ENCODE assay signal across 12 cellular contexts in the genomic region with DNA sequence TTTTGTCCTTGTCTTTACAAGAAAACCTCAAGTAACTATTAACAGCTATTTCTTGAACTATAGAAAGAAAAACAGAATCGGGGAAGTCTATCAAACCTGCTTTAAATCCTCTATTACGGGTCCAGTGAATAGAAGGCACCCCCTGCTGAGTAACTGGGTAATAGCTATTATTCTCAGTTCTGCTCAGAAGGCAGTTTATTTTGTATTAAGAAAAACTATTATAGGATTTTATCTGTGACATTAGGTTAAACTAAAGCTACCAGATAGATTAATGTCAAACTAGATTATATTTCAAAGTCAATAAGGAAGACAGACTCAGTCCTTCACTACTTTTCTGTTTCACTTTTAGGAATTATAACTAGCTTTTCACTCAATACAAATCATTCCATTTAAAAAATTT.
DNase-seq lines count a peak whose midpoint lies in the region; ATAC-seq, FAIRE-seq and TF ChIP-seq lines count a peak whose summit lies in the region.
"Had no signal": no experiment of that assay in that cellular context is flagged by ENCODE, and none has a peak within 500 bp of the region (broad histone marks: within the 10 kb centered on the region; RNA-seq: fewer than 3 reads in every experiment).

No MANE protein-coding gene starts in this region.

- WGBS in heart left ventricle, 4 donors, result 22 to 58% (median 39%) methylated on average over 2 of the region's 2 CpGs
- 39% methylated on average over 2 of the region's 2 CpGs for WGBS in right cardiac atrium
- WGBS in aorta, 2 donors, result 3% methylated on average over 2 of the region's 2 CpGs
- 17% methylated on average over 2 of the region's 2 CpGs for WGBS in suprapubic skin

- TF ChIP-seq POLR2A in heart left ventricle (IDR thresholded peaks at IDR 0.05) (no peak), GM12891 (IDR thresholded peaks at IDR 0.05; ENCODE audit: low read depth, low read length) (no peak), suprapubic skin (IDR thresholded peaks at IDR 0.05) (no peak)

- H4K20me1 ChIP-seq in astrocyte (ENCODE audit: insufficient read depth, low read length), result peaks cover 67% of the 10 kb centered on the region

- H3K4me2 ChIP-seq in astrocyte (ENCODE audit: low read length), result no peak overlapping the region
- H3K4me2 ChIP-seq: PC-9 had no signal

- ATAC-seq in heart left ventricle (peak in 1 of 4 donors; percentile 57), right cardiac atrium (no peak), left lung (peak; percentile 35), aorta (ENCODE audit: low FRiP score) (peak; percentile 72)

- H3K4me1 Mint-ChIP-seq in astrocyte (ENCODE audit: low read depth, unreplicated experiment), result peaks cover 42% of the 10 kb centered on the region

- no peaks in the 10 kb centered on the region for H3K9me3 Mint-ChIP-seq in astrocyte (ENCODE audit: unreplicated experiment)
- H3K9me3 Mint-ChIP-seq: endodermal cell; stimulated activated naive CD8-positive, alpha-beta T cell treated with anti-CD3 and anti-CD28 coated beads, Interleukin-15, Interleukin-2, amounts not matched to agents 100 ng/mL and 50 ng/mL, for 24 hours had no signal

- no peak overlapping the region for H3K4me3 Mint-ChIP-seq in astrocyte (ENCODE audit: unreplicated experiment)
- H3K4me3 Mint-ChIP-seq: endodermal cell; stimulated activated naive CD8-positive, alpha-beta T cell treated with anti-CD3 and anti-CD28 coated beads, Interleukin-15, Interleukin-2, amounts not matched to agents 100 ng/mL and 50 ng/mL, for 24 hours had no signal

- TF ChIP-seq CTCF in heart left ventricle (IDR thresholded peaks at IDR 0.05), result peak in 9 of 12 donors; percentile 28 to 57 (median 45)
- TF ChIP-seq CTCF in astrocyte (IDR thresholded peaks at IDR 0.05; ENCODE audit: insufficient read depth, low read depth, low read length), result peak; percentile 5
- peak in 1 of 2 donors; percentile 26 for TF ChIP-seq CTCF in left lung (IDR thresholded peaks at IDR 0.05)
- no peak for TF ChIP-seq CTCF in suprapubic skin (IDR thresholded peaks at IDR 0.05)

- no peaks in the 10 kb centered on the region for H3K27me3 Mint-ChIP-seq in astrocyte (ENCODE audit: low read depth, unreplicated experiment)
- H3K27me3 Mint-ChIP-seq: stimulated activated naive CD8-positive, alpha-beta T cell treated with anti-CD3 and anti-CD28 coated beads, Interleukin-15, Interleukin-2, amounts not matched to agents 100 ng/mL and 50 ng/mL, for 24 hours had no signal

- H3K9me3 ChIP-seq in heart left ventricle (no peaks in the 10 kb centered on the region), right cardiac atrium (ENCODE audit: control insufficient read depth, low read length) (no peaks in the 10 kb centered on the region), astrocyte (ENCODE audit: insufficient read depth, low read depth, low read length) (no peaks in the 10 kb centered on the region), left lung (no peaks in the 10 kb centered on the region), aorta (ENCODE audit: control insufficient read depth, low read length) (no peaks in the 10 kb centered on the region), suprapubic skin (no peaks in the 10 kb centered on the region)

- H3K79me2 ChIP-seq in astrocyte (ENCODE audit: insufficient read depth, low read length), result peaks cover 76% of the 10 kb centered on the region

- peak overlapping the region; percentile 26 for H3K27ac Mint-ChIP-seq in astrocyte (ENCODE audit: unreplicated experiment)
- H3K27ac Mint-ChIP-seq: endodermal cell; stimulated activated naive CD8-positive, alpha-beta T cell treated with anti-CD3 and anti-CD28 coated beads, Interleukin-15, Interleukin-2, amounts not matched to agents 100 ng/mL and 50 ng/mL, for 24 hours had no signal

- H3K4me3 ChIP-seq in heart left ventricle, result no peak overlapping the region
- no peak overlapping the region for H3K4me3 ChIP-seq in right cardiac atrium (ENCODE audit: low read length)
- H3K4me3 ChIP-seq in astrocyte (ENCODE audit: insufficient read depth, low read depth, low read length), result no peak overlapping the region
- H3K4me3 ChIP-seq in left lung, result no peak overlapping the region
- no peak overlapping the region for H3K4me3 ChIP-seq in aorta (ENCODE audit: low read length in 2 of 2)
- no peak overlapping the region for H3K4me3 ChIP-seq in suprapubic skin
- H3K4me3 ChIP-seq: PC-9 had no signal

- no peak overlapping the region for H2AFZ ChIP-seq in astrocyte (ENCODE audit: low read depth, low read length)
- H2AFZ ChIP-seq: PC-9 had no signal

- DNase-seq in heart left ventricle (no peak), right cardiac atrium (no peak), astrocyte (ENCODE audit: low read depth) (no peak), left lung (no peak), aorta (no peak), head of caudate nucleus (no peak), GM12891 (ENCODE audit: insufficient read length, low spot score) (no peak), suprapubic skin (ENCODE audit: low spot score in 2 of 2) (no peak)
- DNase-seq: endodermal cell, nucleus accumbens, PC-9 had no signal

- peaks cover 0 to 29% (median 11%) of the 10 kb centered on the region in 9 donors for H3K36me3 ChIP-seq in heart left ventricle
- H3K36me3 ChIP-seq in astrocyte (ENCODE audit: insufficient read depth, low read length), result peaks cover 20% of the 10 kb centered on the region
- no peaks in the 10 kb centered on the region for H3K36me3 ChIP-seq in left lung
- no peaks in the 10 kb centered on the region for H3K36me3 ChIP-seq in aorta (ENCODE audit: control insufficient read depth in 1 of 2, insufficient read depth in 2 of 2, low read length in 1 of 2)
- H3K36me3 ChIP-seq in suprapubic skin, result peaks cover 4% of the 10 kb centered on the region

- TF ChIP-seq EP300 in suprapubic skin (IDR thresholded peaks at IDR 0.05), result no peak

- peaks cover 10% of the 10 kb centered on the region for H3K36me3 Mint-ChIP-seq in astrocyte (ENCODE audit: low read depth, unreplicated experiment)

- no peak for FAIRE-seq in astrocyte (lab: Jason Lieb, UNC)
- FAIRE-seq in GM12891 (lab: Jason Lieb, UNC), result no peak

- H3K27ac ChIP-seq in heart left ventricle (peak overlapping the region in 4 of 12 donors; percentile 8 to 73 (median 16)), right cardiac atrium (ENCODE audit: low read length) (no peak overlapping the region), astrocyte (ENCODE audit: low read depth, low read length) (no peak overlapping the region), left lung (no peak overlapping the region), aorta (ENCODE audit: low read depth in 1 of 2, low read length in 2 of 2) (no peak overlapping the region), suprapubic skin (no peak overlapping the region)
- H3K27ac ChIP-seq: PC-9 had no signal

- no peaks in the 10 kb centered on the region for H3K27me3 ChIP-seq in heart left ventricle
- no peaks in the 10 kb centered on the region for H3K27me3 ChIP-seq in right cardiac atrium (ENCODE audit: control insufficient read depth, insufficient read depth)
- H3K27me3 ChIP-seq in astrocyte (ENCODE audit: insufficient read depth, low read length), result no peaks in the 10 kb centered on the region
- H3K27me3 ChIP-seq in left lung, result no peaks in the 10 kb centered on the region
- H3K27me3 ChIP-seq in aorta (ENCODE audit: control insufficient read depth in 1 of 2, insufficient read depth in 2 of 2, low read length in 1 of 2), result no peaks in the 10 kb centered on the region
- no peaks in the 10 kb centered on the region for H3K27me3 ChIP-seq in suprapubic skin

- H3K4me1 ChIP-seq in heart left ventricle (peaks cover 6 to 60% (median 35%) of the 10 kb centered on the region in 12 donors), right cardiac atrium (ENCODE audit: control insufficient read depth, insufficient read depth, low read length) (peaks cover 2% of the 10 kb centered on the region), astrocyte (ENCODE audit: insufficient read depth, low read length) (peaks cover 17% of the 10 kb centered on the region), left lung (peaks cover 0 to 13% of the 10 kb centered on the region in 2 donors), aorta (ENCODE audit: control insufficient read depth in 1 of 2, insufficient read depth in 2 of 2, low read length in 2 of 2) (peaks cover 5 to 7% of the 10 kb centered on the region in 2 donors), suprapubic skin (peaks cover 26% of the 10 kb centered on the region)

- H3K9ac ChIP-seq in astrocyte (ENCODE audit: low read length), result no peak overlapping the region

- intact Hi-C loops in heart left ventricle (cut with DNase I) (loop anchor here in 3 of 10 donors (10.0 kb wide), 3 partner anchors 54 to 184 kb away; no protein-coding TSS in a partner anchor), right cardiac atrium (cut with DNase I) (no loop called here), left lung (cut with DNase I) (no loop called here), aorta (cut with DNase I) (loop anchor here in 1 of 2 donors (5.0 kb wide), 1 partner anchor 47 kb away; no protein-coding TSS in a partner anchor), head of caudate nucleus (cut with DNase I) (no loop called here)

TF ChIP-seq in GM12891, 5 proteins besides CTCF, POLR2A, EP300 and RAD21:
- no peak for TF ChIP-seq PAX5 (IDR thresholded peaks at IDR 0.05; ENCODE audit: insufficient read depth, low read length, severe bottlenecking)
- no peak for TF ChIP-seq TAF1 (IDR thresholded peaks at IDR 0.05; ENCODE audit: low read depth, low read length)
- TF ChIP-seq SPI1 (IDR thresholded peaks at IDR 0.05; ENCODE audit: low read depth, low read length), result no peak
- no peak for TF ChIP-seq POLR2AphosphoS5 (IDR thresholded peaks at IDR 0.05; ENCODE audit: low read depth, low read length)
- TF ChIP-seq POU2F2 (IDR thresholded peaks at IDR 0.05; ENCODE audit: low read depth, low read length), result no peak

Comparison
In these comparisons a context has a peak if more than half of its experiments do, and no peak if none do; other contexts are left out.
1. ATAC-seq: peak in left lung (single experiment) and aorta (single experiment); none in right cardiac atrium (0 of 2).
2. CTCF ChIP-seq: peak in heart left ventricle (9 of 12) and astrocyte (single experiment); none in suprapubic skin (0 of 2).